In the genomic region with DNA sequence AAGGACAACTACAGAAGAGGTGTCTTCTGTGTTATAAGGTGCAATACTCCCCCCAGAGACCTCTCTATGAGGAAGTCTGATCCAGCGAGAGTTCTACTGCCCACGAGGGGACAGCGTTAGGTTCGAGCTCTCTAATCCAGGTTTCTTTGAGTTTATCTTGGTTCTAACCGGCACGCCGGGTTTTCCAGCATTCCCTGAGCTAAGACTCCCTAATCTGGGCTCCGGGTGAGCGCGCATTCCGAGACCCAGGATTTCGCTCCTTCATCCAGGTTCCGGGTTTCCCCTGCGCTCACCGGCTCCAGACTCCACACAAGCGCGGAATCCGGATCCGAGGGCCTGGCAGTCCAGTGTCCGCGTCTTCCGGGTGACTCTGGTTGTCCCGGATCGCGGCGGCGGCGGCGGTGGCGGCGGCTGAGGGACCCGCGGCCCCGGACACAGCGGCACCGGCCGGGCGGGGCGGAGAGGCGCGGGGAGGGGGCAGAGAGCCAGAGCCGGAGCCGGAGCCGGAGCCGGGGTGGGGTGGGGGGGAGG, we compare ENCODE assay signal across 8 cellular contexts. TPM values are rescaled to one million over a fixed set of nuclear protein-coding genes. Genes with fewer than 3 reads are reported as not detected.
DNase-seq lines count a peak whose midpoint lies in the region; ATAC-seq and TF ChIP-seq lines count a peak whose summit lies in the region.

A gene with protein sequence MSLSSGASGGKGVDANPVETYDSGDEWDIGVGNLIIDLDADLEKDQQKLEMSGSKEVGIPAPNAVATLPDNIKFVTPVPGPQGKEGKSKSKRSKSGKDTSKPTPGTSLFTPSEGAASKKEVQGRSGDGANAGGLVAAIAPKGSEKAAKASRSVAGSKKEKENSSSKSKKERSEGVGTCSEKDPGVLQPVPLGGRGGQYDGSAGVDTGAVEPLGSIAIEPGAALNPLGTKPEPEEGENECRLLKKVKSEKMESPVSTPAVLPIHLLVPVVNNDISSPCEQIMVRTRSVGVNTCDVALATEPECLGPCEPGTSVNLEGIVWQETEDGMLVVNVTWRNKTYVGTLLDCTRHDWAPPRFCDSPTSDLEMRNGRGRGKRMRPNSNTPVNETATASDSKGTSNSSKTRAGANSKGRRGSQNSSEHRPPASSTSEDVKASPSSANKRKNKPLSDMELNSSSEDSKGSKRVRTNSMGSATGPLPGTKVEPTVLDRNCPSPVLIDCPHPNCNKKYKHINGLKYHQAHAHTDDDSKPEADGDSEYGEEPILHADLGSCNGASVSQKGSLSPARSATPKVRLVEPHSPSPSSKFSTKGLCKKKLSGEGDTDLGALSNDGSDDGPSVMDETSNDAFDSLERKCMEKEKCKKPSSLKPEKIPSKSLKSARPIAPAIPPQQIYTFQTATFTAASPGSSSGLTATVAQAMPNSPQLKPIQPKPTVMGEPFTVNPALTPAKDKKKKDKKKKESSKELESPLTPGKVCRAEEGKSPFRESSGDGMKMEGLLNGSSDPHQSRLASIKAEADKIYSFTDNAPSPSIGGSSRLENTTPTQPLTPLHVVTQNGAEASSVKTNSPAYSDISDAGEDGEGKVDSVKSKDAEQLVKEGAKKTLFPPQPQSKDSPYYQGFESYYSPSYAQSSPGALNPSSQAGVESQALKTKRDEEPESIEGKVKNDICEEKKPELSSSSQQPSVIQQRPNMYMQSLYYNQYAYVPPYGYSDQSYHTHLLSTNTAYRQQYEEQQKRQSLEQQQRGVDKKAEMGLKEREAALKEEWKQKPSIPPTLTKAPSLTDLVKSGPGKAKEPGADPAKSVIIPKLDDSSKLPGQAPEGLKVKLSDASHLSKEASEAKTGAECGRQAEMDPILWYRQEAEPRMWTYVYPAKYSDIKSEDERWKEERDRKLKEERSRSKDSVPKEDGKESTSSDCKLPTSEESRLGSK (N-terminal part only) (plus strand): TSS at position 373 of the 531 bp plus-strand sequence. CDS start 38,842 bp downstream, outside the sequence.

- peaks cover 3% of the 10 kb centered on the region for H3K27me3 Mint-ChIP-seq in nephron progenitor cell (ENCODE audit: low read depth, poor library complexity)

- H3K4me3 Mint-ChIP-seq in nephron progenitor cell = peak within 1 kb of the TSS; percentile 92

- peak within 1 kb of the TSS; percentile 49 for H3K27ac ChIP-seq in SJCRH30

- DNase-seq in COLO668 (lab: John Stamatoyannopoulos, UW; ENCODE audit: unreplicated experiment) = peak; percentile 90
- DNase-seq in LNCaP clone FGC (ENCODE audit: low read depth) = peak; percentile 81
- peak; percentile 95 to 98 for DNase-seq in SJCRH30
- peak; percentile 84 for DNase-seq in activated gamma-delta T cell treated with Interleukin-2 at 50 U/mL for 16 hours
- DNase-seq in fibroblast of villous mesenchyme (ENCODE audit: low read depth) = peak; percentile 96
- peak; percentile 99 for DNase-seq in nephron progenitor cell
- peak; percentile 95 for DNase-seq in stimulated activated naive CD8-positive, alpha-beta T cell treated with anti-CD3 and anti-CD28 coated beads, Interleukin-15, Interleukin-2, amounts not matched to agents 100 U/mL and 50 U/mL, for 24 hours

- no peaks in the 10 kb centered on the region for H3K9me3 ChIP-seq in SJCRH30 (replicated peaks)

- H3K4me1 Mint-ChIP-seq in nephron progenitor cell = peaks cover 91% of the 10 kb centered on the region

- H3K36me3 Mint-ChIP-seq in nephron progenitor cell (ENCODE audit: low read depth) = peaks cover 8% of the 10 kb centered on the region

- peak within 1 kb of the TSS; percentile 58 for H3K4me3 ChIP-seq in LNCaP clone FGC (ENCODE audit: low read depth, low read length)
- peak within 1 kb of the TSS; percentile 59 for H3K4me3 ChIP-seq in SJCRH30
- H3K4me3 ChIP-seq in fibroblast of villous mesenchyme (ENCODE audit: low read depth, low read length) = peak within 1 kb of the TSS; percentile 70

- peak; percentile 46 for ATAC-seq in GM21447 (IDR thresholded peaks at IDR 0.05; ENCODE audit: unreplicated experiment)
- ATAC-seq in stimulated activated naive CD8-positive, alpha-beta T cell treated with anti-CD3 and anti-CD28 coated beads, Interleukin-15, Interleukin-2, amounts not matched to agents 100 U/mL and 50 U/mL, for 24 hours = peak; percentile 47

- TF ChIP-seq CTCF in LNCaP clone FGC (IDR thresholded peaks at IDR 0.05; ENCODE audit: control insufficient read depth, extremely low read depth, insufficient read depth) = no peak
- no peak for TF ChIP-seq CTCF in fibroblast of villous mesenchyme (IDR thresholded peaks at IDR 0.05; ENCODE audit: insufficient read depth, low read depth, low read length)
- TF ChIP-seq CTCF in nephron progenitor cell (IDR thresholded peaks at IDR 0.05) = no peak

- peak within 1 kb of the TSS; percentile 97 for H3K27ac Mint-ChIP-seq in nephron progenitor cell

- H3K36me3 ChIP-seq in SJCRH30 = no peaks in the 10 kb centered on the region; the same call in 1 of the 2 replicates

- H3K4me1 ChIP-seq in SJCRH30 = peaks cover 25% of the 10 kb centered on the region

- no peaks in the 10 kb centered on the region for H3K27me3 ChIP-seq in SJCRH30

- H3K9me3 Mint-ChIP-seq in nephron progenitor cell = no peaks in the 10 kb centered on the region

RNA-seq across cellular contexts. Expression of the gene that starts here (rescaled TPM):
- total RNA-seq in SJCRH30 (2014; rRNA removed; shearing (Covaris generic)) = 27.4 and 28.6 TPM in 2 replicates
- 20.6 and 22.5 TPM in 2 replicates for total RNA-seq in fibroblast of villous mesenchyme

Comparison
In these comparisons a context has a peak if more than half of its experiments do, and no peak if none do; other contexts are left out.
1. Peak in every context shown above with its lines: DNase-seq, ATAC-seq, H3K4me3 ChIP-seq and H3K27ac ChIP-seq.